ENCODE assay signal across 27 cellular contexts in genomic region chr12:43733687-43734086, GRCh38. TPM values are rescaled to one million over a fixed set of nuclear protein-coding genes. Genes with fewer than 3 reads are reported as not detected.
DNase-seq lines count a peak whose midpoint lies in the region; ATAC-seq and TF ChIP-seq lines count a peak whose summit lies in the region.
"Had no signal": no experiment of that assay in that cellular context is flagged by ENCODE, and none has a peak within 500 bp of the region (broad histone marks: within the 10 kb centered on the region; RNA-seq: fewer than 3 reads in every experiment).

No MANE protein-coding gene starts in this region.

- intact Hi-C loops in Panc1 (cut with micrococcal nuclease; ENCODE audit: unreplicated experiment) = no loop called here

- H3K27me3 ChIP-seq in Panc1 (ENCODE audit: control insufficient read depth, insufficient read depth, low read length) = no peaks in the 10 kb centered on the region
- no peaks in the 10 kb centered on the region for H3K27me3 ChIP-seq in osteoblast (ENCODE audit: insufficient read depth, low read length)
- H3K27me3 ChIP-seq: colonic mucosa, esophagus muscularis mucosa, neural progenitor cell, SJSA1, upper lobe of left lung had no signal

- no peak for ATAC-seq in Panc1
- ATAC-seq: activated T-cell treated with anti-CD3 and anti-CD28 coated beads, Interleukin-2, amount 50 U/mL, for 72 hours; left colon; sciatic nerve; stimulated activated memory B cell treated with anti-CD40 and anti-IgM and Interleukin-4, amounts not matched to agents 10 μg/mL and 1 μg/mL and 100 μg/mL, for 72 hours had no signal

- CTCF ChIA-PET in HEK293 (lab: Yijun Ruan, JAX) = no interaction called here
- CTCF ChIA-PET in Panc1 (lab: Charles Lee) = no interaction called here

- no peak overlapping the region for H3K27ac ChIP-seq in C4-2B
- no peak overlapping the region for H3K27ac ChIP-seq in HEK293 (ENCODE audit: extremely low read depth, low read depth, low read length)
- H3K27ac ChIP-seq in Panc1 (ENCODE audit: low read length) = no peak overlapping the region
- no peak overlapping the region for H3K27ac ChIP-seq in osteoblast (ENCODE audit: low read depth, low read length)
- H3K27ac ChIP-seq: colonic mucosa, esophagus muscularis mucosa, neural progenitor cell, SJSA1, upper lobe of left lung had no signal

- H4K20me1 ChIP-seq in osteoblast (ENCODE audit: insufficient read depth, low read length) = no peaks in the 10 kb centered on the region

- H3K9me3 ChIP-seq in HEK293 (ENCODE audit: control insufficient read depth, insufficient read depth, low read depth, low read length) (no peaks in the 10 kb centered on the region), Panc1 (ENCODE audit: control insufficient read depth, insufficient read depth, low read depth, low read length) (no peaks in the 10 kb centered on the region), osteoblast (ENCODE audit: low read depth, low read length) (no peaks in the 10 kb centered on the region)
- H3K9me3 ChIP-seq: colonic mucosa, esophagus muscularis mucosa, HAP-1, SJSA1, upper lobe of left lung had no signal

- H3K36me3 ChIP-seq in HEK293 (ENCODE audit: control insufficient read depth in 2 of 2, insufficient read depth in 1 of 2, low read length in 2 of 2) (peaks cover 22 to 56% of the 10 kb centered on the region in 2 experiments), Panc1 (ENCODE audit: control insufficient read depth, insufficient read depth, low read length) (0 out of 2 replicates have a peak, but pooled peaks cover 3% of the 10 kb centered on the region), osteoblast (ENCODE audit: insufficient read depth, low read length) (peaks cover 57% of the 10 kb centered on the region)
- H3K36me3 ChIP-seq: HAP-1 had no signal

- H3K4me3 ChIP-seq in HEK293 (ENCODE audit: low read depth, low read length) (no peak overlapping the region), Panc1 (ENCODE audit: low read depth in 2 of 2, low read length in 2 of 2) (no peak overlapping the region), osteoblast (ENCODE audit: insufficient read depth, low read length) (no peak overlapping the region)
- H3K4me3 ChIP-seq: colonic mucosa, esophagus muscularis mucosa, HAP-1, neural progenitor cell, SJSA1, upper lobe of left lung had no signal

- DNase-seq in Panc1 (ENCODE audit: low read depth, low spot score) = no peak
- DNase-seq in osteoblast (ENCODE audit: insufficient read length, low spot score, missing footprints) = no peak
- DNase-seq in epidermal melanocyte (ENCODE audit: insufficient read length, low spot score) = no peak
- no peak for DNase-seq in T-helper 1 cell
- DNase-seq in DMS114 treated with DMSO at 0.1 percent for 48 hours (lab: John Stamatoyannopoulos, UW; ENCODE audit: unreplicated experiment) = no peak
- DNase-seq: activated CD4-positive, CD25-positive, alpha-beta regulatory T cell; activated naive CD4-positive, alpha-beta T cell treated with anti-CD3 and anti-CD28 coated beads for 36 hours; activated T-cell treated with anti-CD3 and anti-CD28 coated beads, Interleukin-2, amount 50 U/mL, for 72 hours; CD4-positive, alpha-beta T cell; colonic mucosa; effector CD8-positive, alpha-beta T cell; Karpas-422; left colon; NCI-H187; NCI-H2171 treated with DMSO at 0.1 percent for 48 hours; NCI-H524 treated with DMSO at 0.1 percent for 48 hours; stimulated activated CD4-positive, alpha-beta T cell treated with anti-CD3 and anti-CD28 coated beads, Interleukin-4, amount 100 ng/mL, for 4 hours; substantia nigra; upper lobe of left lung had no signal

- peak; percentile 33 for TF ChIP-seq CTCF in C4-2B (conservative IDR thresholded peaks at IDR 0.05)
- TF ChIP-seq CTCF in HEK293 (tag by site-specific recombination; IDR thresholded peaks at IDR 0.05) = no peak
- TF ChIP-seq CTCF in Panc1 (IDR thresholded peaks at IDR 0.05) = peak; percentile 21; the same call in 1 of the 2 replicates
- TF ChIP-seq CTCF in osteoblast (IDR thresholded peaks at IDR 0.05; ENCODE audit: extremely low read depth, low read depth, low read length) = peak; percentile 12

- no peak overlapping the region for H2AFZ ChIP-seq in osteoblast (ENCODE audit: low read length)
- H2AFZ ChIP-seq: neural progenitor cell had no signal

- no peak overlapping the region for H3K4me2 ChIP-seq in osteoblast (ENCODE audit: insufficient read depth, low read length)
- H3K4me2 ChIP-seq: neural progenitor cell had no signal

- in situ Hi-C loops in Panc1 (cut with HindIII; ENCODE audit: low pct_unique_long_range_greater_than_20kb, low sequenced_read_pairs) = no loop called here

- peaks cover 2% of the 10 kb centered on the region for H3K79me2 ChIP-seq in osteoblast (ENCODE audit: insufficient read depth, low read length)

- no TSS peak for BruUV-seq in Panc1 (replicated peaks; lab: Mats Ljungman, UMichigan)

- H3K4me1 ChIP-seq in HEK293 (ENCODE audit: control insufficient read depth, insufficient read depth, low read length) = no peaks in the 10 kb centered on the region
- H3K4me1 ChIP-seq in Panc1 (ENCODE audit: control insufficient read depth, insufficient read depth, low read length) = no peaks in the 10 kb centered on the region
- H3K4me1 ChIP-seq in osteoblast (ENCODE audit: insufficient read depth, low read length) = peaks cover 21% of the 10 kb centered on the region
- H3K4me1 ChIP-seq: colonic mucosa, esophagus muscularis mucosa, neural progenitor cell, SJSA1, upper lobe of left lung had no signal

- POLR2A ChIA-PET in HEK293 (lab: Yijun Ruan, JAX) (no interaction called here), Panc1 (lab: Charles Lee) (no interaction called here)

TF ChIP-seq in HEK293, 187 proteins besides CTCF, POLR2A, EP300 and RAD21:
- TF ChIP-seq GFI1B (tag by site-specific recombination; IDR thresholded peaks at IDR 0.05) (no peak), KLF10 (tag by site-specific recombination; IDR thresholded peaks at IDR 0.05) (no peak), ZNF664 (tag by site-specific recombination; IDR thresholded peaks at IDR 0.05) (peak; percentile 68; the same call in 1 of the 2 replicates), ZNF830 (tag by site-specific recombination; IDR thresholded peaks at IDR 0.05; ENCODE audit: low read depth) (no peak), ZNF560 (tag by site-specific recombination; IDR thresholded peaks at IDR 0.05; ENCODE audit: borderline replicate concordance) (no peak), SALL2 (tag by site-specific recombination; IDR thresholded peaks at IDR 0.05; ENCODE audit: borderline replicate concordance) (no peak), ZNF140 (tag by site-specific recombination; IDR thresholded peaks at IDR 0.05) (no peak), SP2 (tag by site-specific recombination; IDR thresholded peaks at IDR 0.05) (no peak)
TF ChIP-seq in HEK293: peak in this region for 1.

RNA-seq across cellular contexts. Expression of gene PUS7L, which starts 24.9 kb away (rescaled TPM):
- total RNA-seq in Panc1 (2021; ENCODE audit: unreplicated experiment) (11.4 TPM), osteoblast (18.9 and 20.6 TPM in 2 replicates)
- polyA plus RNA-seq in Panc1 (2012; ENCODE audit: insufficient read length) = 1.8 TPM

RNA-seq across cellular contexts. Expression of gene IRAK4, which starts 25.1 kb away (rescaled TPM):
- 11.3 TPM for total RNA-seq in Panc1 (2021; ENCODE audit: unreplicated experiment)
- 6.6 TPM for polyA plus RNA-seq in Panc1 (2012; ENCODE audit: insufficient read length)
- 27.9 and 38.9 TPM in 2 replicates for total RNA-seq in osteoblast
